ENCODE assay signal across 1 cellular context in the genomic region with DNA sequence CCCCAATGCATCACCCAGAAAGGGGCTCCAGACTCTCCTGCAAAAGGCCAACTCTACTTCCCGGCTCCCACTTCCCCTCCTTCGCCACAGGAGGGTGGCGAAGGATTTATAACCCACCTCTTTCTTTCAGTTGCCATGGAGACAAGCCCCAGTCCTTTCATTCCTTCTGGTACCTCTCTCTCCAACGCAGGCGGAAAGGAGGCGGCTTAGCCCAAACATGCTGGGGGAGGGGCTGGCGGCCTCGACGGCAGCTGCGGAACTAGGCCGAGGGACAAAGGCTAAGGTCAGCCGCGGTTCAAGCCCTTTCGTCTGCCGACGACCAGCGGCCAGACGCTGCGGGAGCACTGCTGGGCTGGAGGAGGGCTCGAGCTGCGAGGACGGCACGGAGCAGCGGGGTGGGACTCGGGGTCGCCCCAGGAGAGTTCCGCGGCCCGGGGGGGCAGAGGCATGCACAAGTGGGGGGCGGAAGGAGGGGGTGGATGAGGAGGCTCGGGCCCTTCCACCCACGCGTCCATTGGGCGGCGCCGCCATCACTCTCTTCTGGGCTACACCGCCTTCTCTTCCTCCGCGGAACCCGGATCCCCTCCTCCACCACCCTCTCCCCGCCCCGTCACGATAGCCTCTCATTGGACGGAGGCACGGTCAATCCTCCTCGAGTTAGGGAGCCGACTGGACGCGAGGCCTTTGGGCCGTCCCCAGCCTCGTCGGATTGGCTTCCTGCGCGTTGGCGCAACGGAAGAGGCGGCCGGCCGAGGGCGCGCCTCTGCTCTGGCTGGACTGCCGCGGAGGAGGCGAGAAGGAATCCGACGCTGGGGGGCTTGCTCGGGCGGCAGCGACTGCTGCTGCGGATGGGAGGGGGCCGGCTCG.
TF ChIP-seq lines count a peak whose summit lies in the region.

A gene (plus strand): TSS at position 766 of the 867 bp plus-strand sequence.

TF ChIP-seq in HepG2, 621 proteins besides CTCF, POLR2A, EP300 and RAD21 (continued from another document and continues in another):
- TF ChIP-seq, protein P1, sequence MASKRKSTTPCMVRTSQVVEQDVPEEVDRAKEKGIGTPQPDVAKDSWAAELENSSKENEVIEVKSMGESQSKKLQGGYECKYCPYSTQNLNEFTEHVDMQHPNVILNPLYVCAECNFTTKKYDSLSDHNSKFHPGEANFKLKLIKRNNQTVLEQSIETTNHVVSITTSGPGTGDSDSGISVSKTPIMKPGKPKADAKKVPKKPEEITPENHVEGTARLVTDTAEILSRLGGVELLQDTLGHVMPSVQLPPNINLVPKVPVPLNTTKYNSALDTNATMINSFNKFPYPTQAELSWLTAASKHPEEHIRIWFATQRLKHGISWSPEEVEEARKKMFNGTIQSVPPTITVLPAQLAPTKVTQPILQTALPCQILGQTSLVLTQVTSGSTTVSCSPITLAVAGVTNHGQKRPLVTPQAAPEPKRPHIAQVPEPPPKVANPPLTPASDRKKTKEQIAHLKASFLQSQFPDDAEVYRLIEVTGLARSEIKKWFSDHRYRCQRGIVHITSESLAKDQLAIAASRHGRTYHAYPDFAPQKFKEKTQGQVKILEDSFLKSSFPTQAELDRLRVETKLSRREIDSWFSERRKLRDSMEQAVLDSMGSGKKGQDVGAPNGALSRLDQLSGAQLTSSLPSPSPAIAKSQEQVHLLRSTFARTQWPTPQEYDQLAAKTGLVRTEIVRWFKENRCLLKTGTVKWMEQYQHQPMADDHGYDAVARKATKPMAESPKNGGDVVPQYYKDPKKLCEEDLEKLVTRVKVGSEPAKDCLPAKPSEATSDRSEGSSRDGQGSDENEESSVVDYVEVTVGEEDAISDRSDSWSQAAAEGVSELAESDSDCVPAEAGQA (IDR thresholded peaks at IDR 0.05; ENCODE audit: low read depth), result no peak; the same call in 1 of the 2 replicates
- TF ChIP-seq, protein P1 (CRISPR knock-in tag; IDR thresholded peaks at IDR 0.05; ENCODE audit: borderline replicate concordance), result no peak
- TF ChIP-seq ZNF143 (CRISPR knock-in tag; IDR thresholded peaks at IDR 0.05) (no peak), RBAK (CRISPR knock-in tag; IDR thresholded peaks at IDR 0.05) (0 out of 2 replicates have a peak, but pooled peaks have one; percentile 74), CC2D1A (CRISPR knock-in tag; IDR thresholded peaks at IDR 0.05) (peak; percentile 97; the same call in 1 of the 2 replicates), BRCA1 (CRISPR knock-in tag; IDR thresholded peaks at IDR 0.05) (no peak), RFX5 (IDR thresholded peaks at IDR 0.05; ENCODE audit: low read depth, low read length) (peak; percentile 74), MED13 (CRISPR knock-in tag; IDR thresholded peaks at IDR 0.05) (peak; percentile 91), MEIS2 (CRISPR knock-in tag; IDR thresholded peaks at IDR 0.05) (peak; percentile 54; the same call in 1 of the 2 replicates), ZMYM2 (CRISPR knock-in tag; IDR thresholded peaks at IDR 0.05) (peak; percentile 95), SP2 (CRISPR knock-in tag; IDR thresholded peaks at IDR 0.05) (peak; percentile 99), HOXD1 (CRISPR knock-in tag; IDR thresholded peaks at IDR 0.05) (no peak; the same call in 1 of the 2 replicates), NFIB (CRISPR knock-in tag; IDR thresholded peaks at IDR 0.05; ENCODE audit: borderline replicate concordance) (no peak), PCBP2 (optimal IDR thresholded peaks at IDR 0.05; ENCODE audit: low read depth, low read length, poor library complexity, severe bottlenecking) (no peak), KDM6A (CRISPR knock-in tag; IDR thresholded peaks at IDR 0.05; ENCODE audit: low read depth) (0 out of 2 replicates have a peak, but pooled peaks have one; percentile 35), NR2F1 (CRISPR knock-in tag; IDR thresholded peaks at IDR 0.05) (peak; percentile 82 to 89), ZNF788 (CRISPR knock-in tag; IDR thresholded peaks at IDR 0.05; ENCODE audit: borderline replicate concordance) (peak; percentile 88), ZBTB38 (CRISPR knock-in tag; IDR thresholded peaks at IDR 0.05) (peak; percentile 61; the same call in 1 of the 2 replicates), ADNP (CRISPR knock-in tag; IDR thresholded peaks at IDR 0.05) (no peak), JUND (CRISPR knock-in tag; IDR thresholded peaks at IDR 0.05) (no peak; the same call in 1 of the 2 replicates), FIP1L1 (IDR thresholded peaks at IDR 0.05; ENCODE audit: borderline replicate concordance, insufficient read depth, low read depth, low read length) (0 out of 2 replicates have a peak, but pooled peaks have one; percentile 29), ZSCAN21 (CRISPR knock-in tag; IDR thresholded peaks at IDR 0.05; ENCODE audit: borderline replicate concordance) (peak; percentile 79; the same call in 1 of the 2 replicates), KDM5A (IDR thresholded peaks at IDR 0.05; ENCODE audit: borderline replicate concordance, low read length) (peak; percentile 90), SPEN (CRISPR knock-in tag; IDR thresholded peaks at IDR 0.05; ENCODE audit: low read depth) (peak; percentile 92)
- TF ChIP-seq, protein P2, sequence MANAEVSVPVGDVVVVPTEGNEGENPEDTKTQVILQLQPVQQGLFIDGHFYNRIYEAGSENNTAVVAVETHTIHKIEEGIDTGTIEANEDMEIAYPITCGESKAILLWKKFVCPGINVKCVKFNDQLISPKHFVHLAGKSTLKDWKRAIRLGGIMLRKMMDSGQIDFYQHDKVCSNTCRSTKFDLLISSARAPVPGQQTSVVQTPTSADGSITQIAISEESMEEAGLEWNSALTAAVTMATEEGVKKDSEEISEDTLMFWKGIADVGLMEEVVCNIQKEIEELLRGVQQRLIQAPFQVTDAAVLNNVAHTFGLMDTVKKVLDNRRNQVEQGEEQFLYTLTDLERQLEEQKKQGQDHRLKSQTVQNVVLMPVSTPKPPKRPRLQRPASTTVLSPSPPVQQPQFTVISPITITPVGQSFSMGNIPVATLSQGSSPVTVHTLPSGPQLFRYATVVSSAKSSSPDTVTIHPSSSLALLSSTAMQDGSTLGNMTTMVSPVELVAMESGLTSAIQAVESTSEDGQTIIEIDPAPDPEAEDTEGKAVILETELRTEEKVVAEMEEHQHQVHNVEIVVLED (CRISPR knock-in tag; IDR thresholded peaks at IDR 0.05; ENCODE audit: borderline replicate concordance), result peak; percentile 74
- TF ChIP-seq, protein P3, sequence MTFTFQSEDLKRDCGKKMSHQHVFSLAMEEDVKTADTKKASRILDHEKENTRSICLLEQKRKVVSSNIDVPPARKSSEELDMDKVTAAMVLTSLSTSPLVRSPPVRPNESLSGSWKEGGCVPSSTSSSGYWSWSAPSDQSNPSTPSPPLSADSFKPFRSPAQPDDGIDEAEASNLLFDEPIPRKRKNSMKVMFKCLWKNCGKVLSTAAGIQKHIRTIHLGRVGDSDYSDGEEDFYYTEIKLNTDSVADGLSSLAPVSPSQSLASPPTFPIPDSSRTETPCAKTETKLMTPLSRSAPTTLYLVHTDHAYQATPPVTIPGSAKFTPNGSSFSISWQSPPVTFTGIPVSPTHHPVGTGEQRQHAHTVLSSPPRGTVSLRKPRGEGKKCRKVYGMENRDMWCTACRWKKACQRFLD (CRISPR knock-in tag; IDR thresholded peaks at IDR 0.05; ENCODE audit: borderline replicate concordance), result peak; percentile 96
- TF ChIP-seq, protein P4, sequence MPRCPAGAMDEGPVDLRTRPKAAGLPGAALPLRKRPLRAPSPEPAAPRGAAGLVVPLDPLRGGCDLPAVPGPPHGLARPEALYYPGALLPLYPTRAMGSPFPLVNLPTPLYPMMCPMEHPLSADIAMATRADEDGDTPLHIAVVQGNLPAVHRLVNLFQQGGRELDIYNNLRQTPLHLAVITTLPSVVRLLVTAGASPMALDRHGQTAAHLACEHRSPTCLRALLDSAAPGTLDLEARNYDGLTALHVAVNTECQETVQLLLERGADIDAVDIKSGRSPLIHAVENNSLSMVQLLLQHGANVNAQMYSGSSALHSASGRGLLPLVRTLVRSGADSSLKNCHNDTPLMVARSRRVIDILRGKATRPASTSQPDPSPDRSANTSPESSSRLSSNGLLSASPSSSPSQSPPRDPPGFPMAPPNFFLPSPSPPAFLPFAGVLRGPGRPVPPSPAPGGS (CRISPR knock-in tag; IDR thresholded peaks at IDR 0.05), result peak; percentile 7; the same call in 1 of the 2 replicates
- TF ChIP-seq, protein P5, sequence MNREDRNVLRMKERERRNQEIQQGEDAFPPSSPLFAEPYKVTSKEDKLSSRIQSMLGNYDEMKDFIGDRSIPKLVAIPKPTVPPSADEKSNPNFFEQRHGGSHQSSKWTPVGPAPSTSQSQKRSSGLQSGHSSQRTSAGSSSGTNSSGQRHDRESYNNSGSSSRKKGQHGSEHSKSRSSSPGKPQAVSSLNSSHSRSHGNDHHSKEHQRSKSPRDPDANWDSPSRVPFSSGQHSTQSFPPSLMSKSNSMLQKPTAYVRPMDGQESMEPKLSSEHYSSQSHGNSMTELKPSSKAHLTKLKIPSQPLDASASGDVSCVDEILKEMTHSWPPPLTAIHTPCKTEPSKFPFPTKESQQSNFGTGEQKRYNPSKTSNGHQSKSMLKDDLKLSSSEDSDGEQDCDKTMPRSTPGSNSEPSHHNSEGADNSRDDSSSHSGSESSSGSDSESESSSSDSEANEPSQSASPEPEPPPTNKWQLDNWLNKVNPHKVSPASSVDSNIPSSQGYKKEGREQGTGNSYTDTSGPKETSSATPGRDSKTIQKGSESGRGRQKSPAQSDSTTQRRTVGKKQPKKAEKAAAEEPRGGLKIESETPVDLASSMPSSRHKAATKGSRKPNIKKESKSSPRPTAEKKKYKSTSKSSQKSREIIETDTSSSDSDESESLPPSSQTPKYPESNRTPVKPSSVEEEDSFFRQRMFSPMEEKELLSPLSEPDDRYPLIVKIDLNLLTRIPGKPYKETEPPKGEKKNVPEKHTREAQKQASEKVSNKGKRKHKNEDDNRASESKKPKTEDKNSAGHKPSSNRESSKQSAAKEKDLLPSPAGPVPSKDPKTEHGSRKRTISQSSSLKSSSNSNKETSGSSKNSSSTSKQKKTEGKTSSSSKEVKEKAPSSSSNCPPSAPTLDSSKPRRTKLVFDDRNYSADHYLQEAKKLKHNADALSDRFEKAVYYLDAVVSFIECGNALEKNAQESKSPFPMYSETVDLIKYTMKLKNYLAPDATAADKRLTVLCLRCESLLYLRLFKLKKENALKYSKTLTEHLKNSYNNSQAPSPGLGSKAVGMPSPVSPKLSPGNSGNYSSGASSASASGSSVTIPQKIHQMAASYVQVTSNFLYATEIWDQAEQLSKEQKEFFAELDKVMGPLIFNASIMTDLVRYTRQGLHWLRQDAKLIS (CRISPR knock-in tag; IDR thresholded peaks at IDR 0.05), result no peak; the same call in 1 of the 2 replicates
- TF ChIP-seq, protein P6, sequence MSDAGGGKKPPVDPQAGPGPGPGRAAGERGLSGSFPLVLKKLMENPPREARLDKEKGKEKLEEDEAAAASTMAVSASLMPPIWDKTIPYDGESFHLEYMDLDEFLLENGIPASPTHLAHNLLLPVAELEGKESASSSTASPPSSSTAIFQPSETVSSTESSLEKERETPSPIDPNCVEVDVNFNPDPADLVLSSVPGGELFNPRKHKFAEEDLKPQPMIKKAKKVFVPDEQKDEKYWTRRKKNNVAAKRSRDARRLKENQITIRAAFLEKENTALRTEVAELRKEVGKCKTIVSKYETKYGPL (CRISPR knock-in tag; IDR thresholded peaks at IDR 0.05), result no peak
- TF ChIP-seq, protein P7, sequence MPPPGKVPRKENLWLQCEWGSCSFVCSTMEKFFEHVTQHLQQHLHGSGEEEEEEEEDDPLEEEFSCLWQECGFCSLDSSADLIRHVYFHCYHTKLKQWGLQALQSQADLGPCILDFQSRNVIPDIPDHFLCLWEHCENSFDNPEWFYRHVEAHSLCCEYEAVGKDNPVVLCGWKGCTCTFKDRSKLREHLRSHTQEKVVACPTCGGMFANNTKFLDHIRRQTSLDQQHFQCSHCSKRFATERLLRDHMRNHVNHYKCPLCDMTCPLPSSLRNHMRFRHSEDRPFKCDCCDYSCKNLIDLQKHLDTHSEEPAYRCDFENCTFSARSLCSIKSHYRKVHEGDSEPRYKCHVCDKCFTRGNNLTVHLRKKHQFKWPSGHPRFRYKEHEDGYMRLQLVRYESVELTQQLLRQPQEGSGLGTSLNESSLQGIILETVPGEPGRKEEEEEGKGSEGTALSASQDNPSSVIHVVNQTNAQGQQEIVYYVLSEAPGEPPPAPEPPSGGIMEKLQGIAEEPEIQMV (CRISPR knock-in tag; IDR thresholded peaks at IDR 0.05; ENCODE audit: low read depth), result peak; percentile 82; the same call in 1 of the 2 replicates
- TF ChIP-seq, protein P8, sequence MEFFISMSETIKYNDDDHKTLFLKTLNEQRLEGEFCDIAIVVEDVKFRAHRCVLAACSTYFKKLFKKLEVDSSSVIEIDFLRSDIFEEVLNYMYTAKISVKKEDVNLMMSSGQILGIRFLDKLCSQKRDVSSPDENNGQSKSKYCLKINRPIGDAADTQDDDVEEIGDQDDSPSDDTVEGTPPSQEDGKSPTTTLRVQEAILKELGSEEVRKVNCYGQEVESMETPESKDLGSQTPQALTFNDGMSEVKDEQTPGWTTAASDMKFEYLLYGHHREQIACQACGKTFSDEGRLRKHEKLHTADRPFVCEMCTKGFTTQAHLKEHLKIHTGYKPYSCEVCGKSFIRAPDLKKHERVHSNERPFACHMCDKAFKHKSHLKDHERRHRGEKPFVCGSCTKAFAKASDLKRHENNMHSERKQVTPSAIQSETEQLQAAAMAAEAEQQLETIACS (CRISPR knock-in tag; IDR thresholded peaks at IDR 0.05), result no peak
- TF ChIP-seq, protein P9, sequence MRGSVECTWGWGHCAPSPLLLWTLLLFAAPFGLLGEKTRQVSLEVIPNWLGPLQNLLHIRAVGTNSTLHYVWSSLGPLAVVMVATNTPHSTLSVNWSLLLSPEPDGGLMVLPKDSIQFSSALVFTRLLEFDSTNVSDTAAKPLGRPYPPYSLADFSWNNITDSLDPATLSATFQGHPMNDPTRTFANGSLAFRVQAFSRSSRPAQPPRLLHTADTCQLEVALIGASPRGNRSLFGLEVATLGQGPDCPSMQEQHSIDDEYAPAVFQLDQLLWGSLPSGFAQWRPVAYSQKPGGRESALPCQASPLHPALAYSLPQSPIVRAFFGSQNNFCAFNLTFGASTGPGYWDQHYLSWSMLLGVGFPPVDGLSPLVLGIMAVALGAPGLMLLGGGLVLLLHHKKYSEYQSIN (CRISPR knock-in tag; IDR thresholded peaks at IDR 0.05; ENCODE audit: borderline replicate concordance), result no peak
